9 cellular contexts compared by ENCODE assay signal in the genomic region with DNA sequence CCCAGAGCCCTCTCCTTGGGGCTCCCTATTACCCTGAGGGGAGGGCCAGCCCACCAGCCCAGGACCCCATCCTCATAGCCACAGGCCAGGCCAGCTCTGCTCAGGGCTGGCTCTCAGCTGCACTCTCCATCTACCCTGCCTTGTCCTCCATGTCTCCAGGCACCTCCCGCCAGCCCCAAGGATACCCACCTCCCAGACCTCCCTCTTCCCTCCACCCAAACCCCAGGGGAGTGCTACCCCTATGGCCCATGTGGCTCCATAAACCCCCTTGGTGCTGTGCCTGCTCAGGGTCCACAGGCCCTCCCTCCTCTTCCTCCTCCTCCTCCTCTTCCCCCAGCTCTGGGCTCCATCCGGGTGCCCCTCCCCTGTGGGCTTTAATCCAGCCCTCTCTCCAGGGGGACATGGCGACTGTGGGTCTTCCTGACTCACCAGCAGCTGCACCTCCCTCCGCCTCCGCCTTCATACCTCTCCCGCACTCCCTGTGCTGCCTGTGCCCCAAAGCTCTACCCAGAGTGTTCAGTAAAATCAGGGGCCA. TPM values are rescaled to one million over a fixed set of nuclear protein-coding genes. Genes with fewer than 3 reads are reported as not detected.
A peak's percentile ranks its signal among the peaks of the same experiment; 100 is the strongest.
DNase-seq lines count a peak whose midpoint lies in the region; ATAC-seq, FAIRE-seq and TF ChIP-seq lines count a peak whose summit lies in the region.
"Had no signal": no experiment of that assay in that cellular context is flagged by ENCODE, and none has a peak within 500 bp of the region (broad histone marks: within the 10 kb centered on the region; RNA-seq: fewer than 3 reads in every experiment).

No MANE protein-coding gene starts in this region.

- DNase-seq in H54 (ENCODE audit: insufficient read length, low spot score) (peak; percentile 83), Panc1 (ENCODE audit: low read depth, low spot score) (no peak), fibroblast of mammary gland (ENCODE audit: low read depth) (peak; percentile 75), midbrain (lab: John Stamatoyannopoulos, UW) (no peak), SW 1271 (lab: John Stamatoyannopoulos, UW) (no peak), middle frontal gyrus (ENCODE audit: extremely low spot score, low spot score) (no peak)
- no peak for DNase-seq in activated CD4-positive, CD25-positive, alpha-beta regulatory T cell (lab: John Stamatoyannopoulos, UW)
- DNase-seq: NCI-H187 treated with DMSO at 0.1 percent for 48 hours had no signal

- H3K4me3 ChIP-seq in Panc1 (ENCODE audit: low read depth in 2 of 2, low read length in 2 of 2) (no peak overlapping the region), fibroblast of mammary gland (ENCODE audit: control insufficient read depth, low read depth, low read length) (no peak overlapping the region), skin epidermis (no peak overlapping the region)

- H3K27ac ChIP-seq in Panc1 (ENCODE audit: low read length) (0 out of 2 replicates have a peak overlapping the region, but pooled peaks have one; percentile 29), skin epidermis (peak overlapping the region in 20 of 21 experiments; percentile 6 to 84 (median 70))

- no peak for TF ChIP-seq CTCF in Panc1 (IDR thresholded peaks at IDR 0.05)
- TF ChIP-seq CTCF in fibroblast of mammary gland (conservative IDR thresholded peaks at IDR 0.05; ENCODE audit: control insufficient read depth, insufficient read depth, low read depth, low read length) = no peak

- no peaks in the 10 kb centered on the region for H3K27me3 ChIP-seq in Panc1 (ENCODE audit: control insufficient read depth, insufficient read depth, low read length)

- peaks cover 5% of the 10 kb centered on the region for H3K4me1 ChIP-seq in Panc1 (ENCODE audit: control insufficient read depth, insufficient read depth, low read length)

- peak; percentile 60 for ATAC-seq in Panc1

- in situ Hi-C loops in Panc1 (cut with HindIII; ENCODE audit: low pct_unique_long_range_greater_than_20kb, low sequenced_read_pairs) = no loop called here

- peak; percentile 33; the same call in 1 of the 2 replicates for TF ChIP-seq POLR2A in H54 (IDR thresholded peaks at IDR 0.05; ENCODE audit: low read depth, low read length)

- H3K36me3 ChIP-seq in Panc1 (ENCODE audit: control insufficient read depth, insufficient read depth, low read length) = no peaks in the 10 kb centered on the region

- no peak for FAIRE-seq in H54 (lab: Jason Lieb, UNC)

- no TSS peak for BruUV-seq in Panc1 (replicated peaks; lab: Mats Ljungman, UMichigan)

- no peaks in the 10 kb centered on the region; the same call in 1 of the 2 replicates for H3K9me3 ChIP-seq in Panc1 (ENCODE audit: control insufficient read depth, insufficient read depth, low read depth, low read length)

- CTCF ChIA-PET in Panc1 (lab: Charles Lee) = no interaction called here

- POLR2A ChIA-PET in Panc1 (lab: Charles Lee) = no interaction called here

- intact Hi-C loops in Panc1 (cut with micrococcal nuclease; ENCODE audit: unreplicated experiment) = no loop called here

RNA-seq across cellular contexts. Expression of gene YBEY, which starts 9.1 kb away (rescaled TPM):
- 10.7 TPM for total RNA-seq in Panc1 (2021; ENCODE audit: unreplicated experiment)
- polyA plus RNA-seq in Panc1 (2012; ENCODE audit: insufficient read length) = 10.1 TPM

RNA-seq across cellular contexts. Expression of gene MCM3AP, which starts 9.8 kb away (rescaled TPM):
- total RNA-seq in Panc1 (2021; ENCODE audit: unreplicated experiment) = 95.0 TPM
- 45.3 TPM for polyA plus RNA-seq in Panc1 (2012; ENCODE audit: insufficient read length)

RNA-seq across cellular contexts. Expression of gene C21orf58, which starts 28.4 kb away (rescaled TPM):
- 12.7 TPM for total RNA-seq in Panc1 (2021; ENCODE audit: unreplicated experiment)
- 3.8 TPM for polyA plus RNA-seq in Panc1 (2012; ENCODE audit: insufficient read length)

RNA-seq across cellular contexts. Expression of gene PCNT, which starts 28.7 kb away (rescaled TPM):
- total RNA-seq in Panc1 (2021; ENCODE audit: unreplicated experiment) = 44.3 TPM
- polyA plus RNA-seq in Panc1 (2012; ENCODE audit: insufficient read length) = 24.4 TPM

Comparison
In these comparisons a context has a peak if more than half of its experiments do, and no peak if none do; other contexts are left out.
1. DNase-seq: peak in H54 (single experiment) and fibroblast of mammary gland (single experiment); none in Panc1 (single experiment), midbrain (single experiment), SW 1271 (0 of 2), middle frontal gyrus (single experiment) and activated CD4-positive, CD25-positive, alpha-beta regulatory T cell (0 of 4).